ENCODE assay signal across 11 cellular contexts in genomic region chr1:8495928-8496401, GRCh38.
DNase-seq lines count a peak whose midpoint lies in the region; ATAC-seq, FAIRE-seq and TF ChIP-seq lines count a peak whose summit lies in the region.
"Had no signal": no experiment of that assay in that cellular context is flagged by ENCODE, and none has a peak within 500 bp of the region (broad histone marks: within the 10 kb centered on the region; RNA-seq: fewer than 3 reads in every experiment).

No MANE protein-coding gene starts in this region.

- H3K27me3 ChIP-seq in neural progenitor cell (no peaks in the 10 kb centered on the region), pancreas (no peaks in the 10 kb centered on the region)

- WGBS in pancreas, 2 donors = 85 to 96% methylated on average over 6 of the region's 6 CpGs

- H3K4me1 Mint-ChIP-seq in activated CD8-positive, alpha-beta T cell treated with anti-CD3 and anti-CD28 coated beads, Interleukin-2, amount 10 ng/mL, durations not matched to agents 7 days and 5 days (ENCODE audit: low read depth) = peaks cover 13% of the 10 kb centered on the region
- H3K4me1 Mint-ChIP-seq in neural progenitor cell = peaks cover 12% of the 10 kb centered on the region

- H3K4me3 Mint-ChIP-seq in activated CD8-positive, alpha-beta T cell treated with anti-CD3 and anti-CD28 coated beads, Interleukin-2, amount 10 ng/mL, durations not matched to agents 7 days and 5 days = no peak overlapping the region
- H3K4me3 Mint-ChIP-seq in neural progenitor cell = no peak overlapping the region

- CTCF ChIA-PET in activated CD8-positive, alpha-beta T cell treated with anti-CD3 and anti-CD28 coated beads, Interleukin-2, amount 10 ng/mL, durations not matched to agents 7 days and 5 days (lab: Charles Lee) = interaction anchor here (0.6 kb wide), 1 partner anchor 65 kb away, joined by 4 read pairs; no protein-coding TSS in a partner anchor

- no peak overlapping the region for H2AFZ ChIP-seq in neural progenitor cell (replicated peaks)

- H3K4me3 ChIP-seq in neural progenitor cell (no peak overlapping the region), pancreas (no peak overlapping the region)

- no peaks in the 10 kb centered on the region for H3K9me3 ChIP-seq in neural progenitor cell (ENCODE audit: low read depth)
- H3K9me3 ChIP-seq in pancreas = no peaks in the 10 kb centered on the region

- no peaks in the 10 kb centered on the region for H4K20me1 ChIP-seq in neural progenitor cell (ENCODE audit: low read depth)

- no peak for TF ChIP-seq CTCF in neural progenitor cell (IDR thresholded peaks at IDR 0.05)
- TF ChIP-seq CTCF in pancreas (IDR thresholded peaks at IDR 0.05) = no peak

- H3K36me3 Mint-ChIP-seq in activated CD8-positive, alpha-beta T cell treated with anti-CD3 and anti-CD28 coated beads, Interleukin-2, amount 10 ng/mL, durations not matched to agents 7 days and 5 days (ENCODE audit: low read depth) = peaks cover 38% of the 10 kb centered on the region
- H3K36me3 Mint-ChIP-seq in neural progenitor cell = peaks cover 43% of the 10 kb centered on the region

- FAIRE-seq in pancreas (lab: Jason Lieb, UNC) = no peak
- FAIRE-seq: small intestine had no signal

- H3K79me2 ChIP-seq in neural progenitor cell (ENCODE audit: low read depth) = peaks cover 16% of the 10 kb centered on the region

- H3F3A ChIP-seq in neural progenitor cell (ENCODE audit: low read depth) = peaks cover 1% of the 10 kb centered on the region

- H3K27ac ChIP-seq in neural progenitor cell = no peak overlapping the region
- no peak overlapping the region for H3K27ac ChIP-seq in pancreas
- H3K27ac ChIP-seq: KMS-11 had no signal

- no peaks in the 10 kb centered on the region for H3K4me1 ChIP-seq in neural progenitor cell
- H3K4me1 ChIP-seq in pancreas = no peaks in the 10 kb centered on the region

- no peak overlapping the region for H3K27ac Mint-ChIP-seq in activated CD8-positive, alpha-beta T cell treated with anti-CD3 and anti-CD28 coated beads, Interleukin-2, amount 10 ng/mL, durations not matched to agents 7 days and 5 days
- H3K27ac Mint-ChIP-seq in neural progenitor cell = peak overlapping the region; percentile 46

- POLR2A ChIA-PET in activated CD8-positive, alpha-beta T cell treated with anti-CD3 and anti-CD28 coated beads, Interleukin-2, amount 10 ng/mL, durations not matched to agents 7 days and 5 days (lab: Charles Lee) = no interaction called here

- H3K27me3 Mint-ChIP-seq in activated CD8-positive, alpha-beta T cell treated with anti-CD3 and anti-CD28 coated beads, Interleukin-2, amount 10 ng/mL, durations not matched to agents 7 days and 5 days (ENCODE audit: low read depth) = no peaks in the 10 kb centered on the region
- peaks cover 12% of the 10 kb centered on the region for H3K27me3 Mint-ChIP-seq in neural progenitor cell (ENCODE audit: insufficient read depth, low read depth)

- no peak overlapping the region for H3K4me2 ChIP-seq in neural progenitor cell
- H3K4me2 ChIP-seq: KMS-11 had no signal

- H3K9me3 Mint-ChIP-seq in activated CD8-positive, alpha-beta T cell treated with anti-CD3 and anti-CD28 coated beads, Interleukin-2, amount 10 ng/mL, durations not matched to agents 7 days and 5 days (ENCODE audit: insufficient read depth) = no peaks in the 10 kb centered on the region
- H3K9me3 Mint-ChIP-seq in neural progenitor cell = peaks cover 9% of the 10 kb centered on the region

- DNase-seq in ELR (ENCODE audit: low read depth) (peak; percentile 46), neural progenitor cell (ENCODE audit: low spot score) (no peak), C1 segment of cervical spinal cord (lab: John Stamatoyannopoulos, UW) (no peak), NCI-H1092 (lab: John Stamatoyannopoulos, UW) (no peak), DMS153 (lab: John Stamatoyannopoulos, UW) (no peak), pancreas (no peak)
- no peak for DNase-seq in activated CD8-positive, alpha-beta T cell treated with anti-CD3 and anti-CD28 coated beads, Interleukin-2, amount 10 ng/mL, durations not matched to agents 7 days and 5 days
- DNase-seq: small intestine had no signal

- no peaks in the 10 kb centered on the region for H3K36me3 ChIP-seq in neural progenitor cell
- H3K36me3 ChIP-seq in pancreas = peaks cover 0 to 17% (median 9%) of the 10 kb centered on the region in 3 donors

- peak; percentile 28 for ATAC-seq in HG02642 (IDR thresholded peaks at IDR 0.05; ENCODE audit: poor library complexity, unreplicated experiment)
- ATAC-seq in activated CD8-positive, alpha-beta T cell treated with anti-CD3 and anti-CD28 coated beads, Interleukin-2, amount 10 ng/mL, durations not matched to agents 7 days and 5 days = peak; percentile 53
- no peak for ATAC-seq in pancreas
- ATAC-seq: esophagus mucosa had no signal

- intact Hi-C loops in pancreas (cut with DNase I) = no loop called here

- no peak overlapping the region for H3K9ac ChIP-seq in neural progenitor cell
- H3K9ac ChIP-seq: KMS-11 had no signal

Comparison
In these comparisons a context has a peak if more than half of its experiments do, and no peak if none do; other contexts are left out.
1. ATAC-seq: peak in HG02642 (single experiment) and activated CD8-positive, alpha-beta T cell treated with anti-CD3 and anti-CD28 coated beads, Interleukin-2, amount 10 ng/mL, durations not matched to agents 7 days and 5 days (single experiment); none in pancreas (0 of 4).